ENCODE assay signal across 8 cellular contexts in genomic region chr2:84846041-84846663, GRCh38. TPM values are rescaled to one million over a fixed set of nuclear protein-coding genes. Genes with fewer than 3 reads are reported as not detected.
DNase-seq lines count a peak whose midpoint lies in the region; ATAC-seq and TF ChIP-seq lines count a peak whose summit lies in the region.

No MANE protein-coding gene starts in this region.

- POLR2A ChIA-PET in activated B cell treated with CpG ODN at 0.5 μM for 24 hours (lab: Charles Lee), result interaction anchor here (1.0 kb wide), 1 partner anchor 36 kb away, joined by 3 read pairs; no protein-coding TSS in a partner anchor

- no peaks in the 10 kb centered on the region for H3K27me3 Mint-ChIP-seq in activated B cell treated with CpG ODN at 0.5 μM for 24 hours
- H3K27me3 Mint-ChIP-seq in effector memory CD8-positive, alpha-beta T cell, result no peaks in the 10 kb centered on the region

- peak overlapping the region; percentile 77 for H3K27ac Mint-ChIP-seq in activated B cell treated with CpG ODN at 0.5 μM for 24 hours
- H3K27ac Mint-ChIP-seq in effector memory CD8-positive, alpha-beta T cell, result peak overlapping the region; percentile 87
- H3K27ac Mint-ChIP-seq in stimulated activated effector memory CD8-positive, alpha-beta T cell treated with anti-CD3 and anti-CD28 coated beads, Interleukin-12 subunit alpha, Interleukin-12 subunit beta, amount 100 ng/mL, for 72 hours, result peak overlapping the region; percentile 95

- no peaks in the 10 kb centered on the region for H3K36me3 Mint-ChIP-seq in activated B cell treated with CpG ODN at 0.5 μM for 24 hours (ENCODE audit: low read depth)
- no peaks in the 10 kb centered on the region for H3K36me3 Mint-ChIP-seq in effector memory CD8-positive, alpha-beta T cell (ENCODE audit: insufficient read depth)
- no peaks in the 10 kb centered on the region for H3K36me3 Mint-ChIP-seq in stimulated activated effector memory CD8-positive, alpha-beta T cell treated with anti-CD3 and anti-CD28 coated beads, Interleukin-12 subunit alpha, Interleukin-12 subunit beta, amount 100 ng/mL, for 72 hours

- peak; percentile 51 for DNase-seq in activated T-cell treated with anti-CD3 and anti-CD28 coated beads for 4 hours
- no peak for DNase-seq in activated T-cell treated with anti-CD3 and anti-CD28 coated beads, Interleukin-2, amount 50 U/mL, for 1 hour
- no peak for DNase-seq in activated B cell treated with CpG ODN at 0.5 μM for 24 hours
- peak; percentile 31 to 41 (median 33) for DNase-seq in effector memory CD8-positive, alpha-beta T cell
- DNase-seq in stimulated activated effector memory CD8-positive, alpha-beta T cell treated with anti-CD3 and anti-CD28 coated beads, Interleukin-12 subunit alpha, Interleukin-12 subunit beta, amount 100 ng/mL, for 72 hours (ENCODE audit: low spot score in 2 of 2), result peak in 1 of 2 donors; percentile 58
- no peak for DNase-seq in 8988T

- no peaks in the 10 kb centered on the region for H3K9me3 Mint-ChIP-seq in activated B cell treated with CpG ODN at 0.5 μM for 24 hours
- peaks cover 0 to 9% of the 10 kb centered on the region in 2 donors for H3K9me3 Mint-ChIP-seq in effector memory CD8-positive, alpha-beta T cell
- peaks cover 2% of the 10 kb centered on the region for H3K9me3 Mint-ChIP-seq in stimulated activated effector memory CD8-positive, alpha-beta T cell treated with anti-CD3 and anti-CD28 coated beads, Interleukin-12 subunit alpha, Interleukin-12 subunit beta, amount 100 ng/mL, for 72 hours

- intact Hi-C loops in activated B cell treated with CpG ODN at 0.5 μM for 24 hours (cut with micrococcal nuclease), result no loop called here

- no peak for TF ChIP-seq CTCF in activated B cell treated with CpG ODN at 0.5 μM for 24 hours (IDR thresholded peaks at IDR 0.05)

- CTCF ChIA-PET in activated B cell treated with CpG ODN at 0.5 μM for 24 hours (lab: Charles Lee), result interaction anchor here (1.3 to 1.8 kb wide), 2 partner anchors 60 to 79 kb away, joined by 4 read pairs; partner anchors contain the start of gene TMSB10

- peaks cover 38% of the 10 kb centered on the region for H3K4me1 Mint-ChIP-seq in activated B cell treated with CpG ODN at 0.5 μM for 24 hours
- H3K4me1 Mint-ChIP-seq in effector memory CD8-positive, alpha-beta T cell (ENCODE audit: low read depth in 2 of 2), result peaks cover 76 to 78% of the 10 kb centered on the region in 2 donors
- H3K4me1 Mint-ChIP-seq in stimulated activated effector memory CD8-positive, alpha-beta T cell treated with anti-CD3 and anti-CD28 coated beads, Interleukin-12 subunit alpha, Interleukin-12 subunit beta, amount 100 ng/mL, for 72 hours, result peaks cover 87% of the 10 kb centered on the region

- H3K4me3 Mint-ChIP-seq in activated B cell treated with CpG ODN at 0.5 μM for 24 hours, result peak overlapping the region; percentile 21
- peak overlapping the region; percentile 60 to 77 for H3K4me3 Mint-ChIP-seq in effector memory CD8-positive, alpha-beta T cell
- peak overlapping the region; percentile 65 for H3K4me3 Mint-ChIP-seq in stimulated activated effector memory CD8-positive, alpha-beta T cell treated with anti-CD3 and anti-CD28 coated beads, Interleukin-12 subunit alpha, Interleukin-12 subunit beta, amount 100 ng/mL, for 72 hours

- ATAC-seq in activated B cell treated with CpG ODN at 0.5 μM for 24 hours (ENCODE audit: low read depth) (peak; percentile 34), GM21367 (IDR thresholded peaks at IDR 0.05; ENCODE audit: unreplicated experiment) (no peak), GM21576 (IDR thresholded peaks at IDR 0.05; ENCODE audit: unreplicated experiment) (no peak)
- peak; percentile 83 for ATAC-seq in effector memory CD8-positive, alpha-beta T cell (replicated peaks)
- peak; percentile 63 for ATAC-seq in stimulated activated effector memory CD8-positive, alpha-beta T cell treated with anti-CD3 and anti-CD28 coated beads, Interleukin-12 subunit alpha, Interleukin-12 subunit beta, amount 100 ng/mL, for 72 hours

RNA-seq across cellular contexts. Expression of gene TRABD2A, which starts 34.7 kb away (rescaled TPM):
- total RNA-seq in activated B cell treated with CpG ODN at 0.5 μM for 24 hours, result 3.4 and 4.5 TPM in 2 replicates

RNA-seq across cellular contexts. Expression of gene TMSB10, which starts 59.3 kb away (rescaled TPM):
- 925 and 1,069 TPM in 2 replicates for total RNA-seq in activated B cell treated with CpG ODN at 0.5 μM for 24 hours

Comparison
In these comparisons a context has a peak if more than half of its experiments do, and no peak if none do; other contexts are left out.
1. DNase-seq: peak in activated T-cell treated with anti-CD3 and anti-CD28 coated beads for 4 hours (single experiment) and effector memory CD8-positive, alpha-beta T cell (3 of 3); none in activated T-cell treated with anti-CD3 and anti-CD28 coated beads, Interleukin-2, amount 50 U/mL, for 1 hour (single experiment), activated B cell treated with CpG ODN at 0.5 μM for 24 hours (single experiment) and 8988T (single experiment).
2. ATAC-seq: peak in activated B cell treated with CpG ODN at 0.5 μM for 24 hours (single experiment), effector memory CD8-positive, alpha-beta T cell (single experiment) and stimulated activated effector memory CD8-positive, alpha-beta T cell treated with anti-CD3 and anti-CD28 coated beads, Interleukin-12 subunit alpha, Interleukin-12 subunit beta, amount 100 ng/mL, for 72 hours (single experiment); none in GM21367 (single experiment) and GM21576 (single experiment).
3. Peak in every context shown above with its lines, with median percentiles within 50 percentile points of each other: H3K27ac Mint-ChIP-seq and H3K4me3 Mint-ChIP-seq.